Comparison of ENCODE assay signal across 24 cellular contexts in the genomic region with DNA sequence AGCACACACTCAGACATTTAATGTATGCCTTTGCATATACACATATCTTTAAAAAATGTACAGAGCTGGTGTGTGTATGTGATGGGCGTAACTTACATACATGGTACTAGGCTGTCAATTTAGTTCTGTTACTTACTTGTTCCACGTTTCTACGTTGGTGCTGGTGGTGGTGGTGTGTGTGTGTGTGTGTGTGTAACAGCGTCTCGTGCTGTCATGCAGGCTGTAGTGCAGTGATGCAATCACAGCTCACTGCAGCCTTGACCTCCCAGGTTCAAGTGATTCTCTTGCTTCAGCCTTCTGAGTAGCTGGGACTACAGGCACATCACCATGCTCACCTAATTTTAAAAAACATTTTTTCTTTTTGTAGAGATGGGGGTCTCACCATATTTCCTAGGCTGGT.
"Had no signal": no experiment of that assay in that cellular context is flagged by ENCODE, and none has a peak within 500 bp of the region (broad histone marks: within the 10 kb centered on the region; RNA-seq: fewer than 3 reads in every experiment).

No MANE protein-coding gene starts in this region.

- H3K4me2 ChIP-seq: smooth muscle cell had no signal

- ATAC-seq: activated CD4-positive, alpha-beta T cell treated with anti-CD3 and anti-CD28 coated beads for 36 hours; effector memory CD8-positive, alpha-beta T cell; left cardiac atrium; natural killer cell treated with Interleukin-12 subunit alpha and Interleukin-12 subunit beta and Interleukin-15 and Interleukin-18, amount 100 ng/mL, for 72 hours; sciatic nerve; stimulated activated memory B cell treated with anti-CD40 and anti-IgM and Interleukin-4, amounts not matched to agents 10 μg/mL and 1 μg/mL and 100 μg/mL, for 72 hours had no signal

- H3K9ac ChIP-seq: parathyroid adenoma had no signal

- DNase-seq: activated CD4-positive, alpha-beta T cell treated with anti-CD3 and anti-CD28 coated beads for 36 hours; activated CD4-positive, alpha-beta T cell treated with anti-CD3 and anti-CD28 coated beads, Interleukin-2, amount 50 U/mL, for 4 hours; activated CD8-positive, alpha-beta memory T cell treated with anti-CD3 and anti-CD28 coated beads for 24 hours; activated CD8-positive, alpha-beta memory T cell treated with anti-CD3 and anti-CD28 coated beads, Interleukin-2, amount 50 U/mL, for 4 hours; activated naive CD4-positive, alpha-beta T cell; activated T-cell treated with anti-CD3 and anti-CD28 coated beads, Interleukin-2, amount 50 U/mL, for 24 hours; amniotic stem cell; colonic mucosa; dorsolateral prefrontal cortex; effector memory CD8-positive, alpha-beta T cell; esophagus squamous epithelium; islet precursor cell; left cardiac atrium; stimulated activated CD4-positive, alpha-beta T cell treated with anti-CD3 and anti-CD28 coated beads, Interleukin-15, amount 100 ng/mL, for 24 hours; stomach had no signal

- H3K4me1 ChIP-seq: breast epithelium, colonic mucosa, parathyroid adenoma had no signal

- H3K4me3 ChIP-seq: breast epithelium, colonic mucosa, dorsolateral prefrontal cortex, esophagus squamous epithelium, smooth muscle cell, stomach, suprapubic skin, tibial nerve had no signal

- H3K27me3 ChIP-seq: tibial nerve had no signal

- H3K27ac ChIP-seq: breast epithelium, colonic mucosa, dorsolateral prefrontal cortex, esophagus squamous epithelium, neutrophil, parathyroid adenoma, stomach, suprapubic skin, tibial nerve had no signal

- H3K79me2 ChIP-seq: parathyroid adenoma had no signal

- H2AFZ ChIP-seq: parathyroid adenoma had no signal

- H3K9me3 ChIP-seq: breast epithelium, colonic mucosa, esophagus squamous epithelium, neutrophil, stomach, suprapubic skin, tibial nerve had no signal

- H3K36me3 ChIP-seq: breast epithelium, colonic mucosa, esophagus squamous epithelium, neutrophil, stomach, suprapubic skin, tibial nerve had no signal
